1 cellular context compared by ENCODE assay signal in the genomic region with DNA sequence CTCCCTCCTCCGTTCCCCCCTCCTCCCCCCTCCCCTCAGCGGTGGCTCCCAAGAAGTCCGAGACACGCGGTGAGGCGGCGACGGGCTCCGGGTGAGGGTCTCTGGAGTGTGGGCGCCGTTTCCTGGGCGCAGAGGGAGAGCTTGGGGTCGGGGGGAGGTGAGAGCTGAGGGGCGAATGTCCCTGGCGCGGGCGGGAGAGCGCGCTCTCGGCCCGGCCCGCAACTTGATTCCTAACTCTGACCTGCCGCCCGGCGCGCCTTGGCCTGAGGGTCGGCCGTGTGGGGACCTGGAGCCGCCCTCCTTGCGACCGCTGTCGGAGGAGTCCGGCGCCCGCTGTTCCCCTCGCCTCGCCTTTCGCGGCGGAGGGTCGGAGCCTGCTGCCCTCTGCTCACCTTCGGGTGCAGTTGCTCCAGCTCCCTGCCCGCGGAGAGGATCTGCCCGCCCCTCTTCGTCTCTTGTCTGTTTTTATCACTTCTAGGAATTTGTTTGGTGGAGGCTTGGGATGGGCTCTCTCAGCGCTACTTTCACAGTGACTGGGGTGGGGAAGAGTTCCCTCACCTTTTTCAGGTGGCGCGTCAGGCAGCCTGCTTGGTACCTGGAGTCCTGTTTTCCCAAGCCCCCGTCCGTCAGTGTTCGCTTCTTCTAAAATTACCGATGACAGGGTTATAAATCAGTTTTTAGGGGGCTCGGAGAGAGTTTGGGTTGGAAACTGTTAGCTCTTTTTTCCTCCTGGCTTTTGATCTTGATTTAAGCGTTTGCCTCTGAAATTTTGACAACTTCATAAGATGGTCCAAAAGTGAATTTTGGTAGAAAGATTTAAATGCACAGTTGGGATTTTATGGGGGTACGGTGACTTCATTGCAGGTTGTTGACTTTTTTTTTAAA.
TF ChIP-seq lines count a peak whose summit lies in the region.

No MANE protein-coding gene starts in this region.

TF ChIP-seq in HEK293, 187 proteins besides CTCF, POLR2A, EP300 and RAD21 (continued from another document and continues in another):
- TF ChIP-seq, protein P1, sequence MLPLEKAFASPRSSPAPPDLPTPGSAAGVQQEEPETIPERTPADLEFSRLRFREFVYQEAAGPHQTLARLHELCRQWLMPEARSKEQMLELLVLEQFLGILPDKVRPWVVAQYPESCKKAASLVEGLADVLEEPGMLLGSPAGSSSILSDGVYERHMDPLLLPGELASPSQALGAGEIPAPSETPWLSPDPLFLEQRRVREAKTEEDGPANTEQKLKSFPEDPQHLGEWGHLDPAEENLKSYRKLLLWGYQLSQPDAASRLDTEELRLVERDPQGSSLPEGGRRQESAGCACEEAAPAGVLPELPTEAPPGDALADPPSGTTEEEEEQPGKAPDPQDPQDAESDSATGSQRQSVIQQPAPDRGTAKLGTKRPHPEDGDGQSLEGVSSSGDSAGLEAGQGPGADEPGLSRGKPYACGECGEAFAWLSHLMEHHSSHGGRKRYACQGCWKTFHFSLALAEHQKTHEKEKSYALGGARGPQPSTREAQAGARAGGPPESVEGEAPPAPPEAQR (tag by site-specific recombination; IDR thresholded peaks at IDR 0.05) = no peak
- TF ChIP-seq, protein P2, sequence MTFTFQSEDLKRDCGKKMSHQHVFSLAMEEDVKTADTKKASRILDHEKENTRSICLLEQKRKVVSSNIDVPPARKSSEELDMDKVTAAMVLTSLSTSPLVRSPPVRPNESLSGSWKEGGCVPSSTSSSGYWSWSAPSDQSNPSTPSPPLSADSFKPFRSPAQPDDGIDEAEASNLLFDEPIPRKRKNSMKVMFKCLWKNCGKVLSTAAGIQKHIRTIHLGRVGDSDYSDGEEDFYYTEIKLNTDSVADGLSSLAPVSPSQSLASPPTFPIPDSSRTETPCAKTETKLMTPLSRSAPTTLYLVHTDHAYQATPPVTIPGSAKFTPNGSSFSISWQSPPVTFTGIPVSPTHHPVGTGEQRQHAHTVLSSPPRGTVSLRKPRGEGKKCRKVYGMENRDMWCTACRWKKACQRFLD (tag by site-specific recombination; IDR thresholded peaks at IDR 0.05) = no peak
- TF ChIP-seq SP2 (tag by site-specific recombination; IDR thresholded peaks at IDR 0.05) (peak; percentile 6; the same call in 1 of the 2 replicates), ZNF596 (tag by site-specific recombination; IDR thresholded peaks at IDR 0.05) (no peak), TRIM28 (IDR thresholded peaks at IDR 0.05; ENCODE audit: borderline replicate concordance, low read length) (no peak), ZNF670 (tag by site-specific recombination; IDR thresholded peaks at IDR 0.05; ENCODE audit: low read depth) (no peak), ZNF623 (tag by site-specific recombination; IDR thresholded peaks at IDR 0.05) (no peak), GFI1B (tag by site-specific recombination; IDR thresholded peaks at IDR 0.05) (no peak), ZNF549 (tag by site-specific recombination; IDR thresholded peaks at IDR 0.05) (no peak), ZNF785 (tag by site-specific recombination; IDR thresholded peaks at IDR 0.05) (no peak), ZNF354C (tag by site-specific recombination; IDR thresholded peaks at IDR 0.05; ENCODE audit: borderline replicate concordance, low read depth) (no peak), ZNF768 (tag by site-specific recombination; IDR thresholded peaks at IDR 0.05) (no peak), ZNF843 (tag by site-specific recombination; IDR thresholded peaks at IDR 0.05) (no peak), ZNF629 (tag by site-specific recombination; IDR thresholded peaks at IDR 0.05) (no peak), SP7 (tag by site-specific recombination; IDR thresholded peaks at IDR 0.05) (no peak), OSR2 (tag by site-specific recombination; IDR thresholded peaks at IDR 0.05) (no peak), ZIC2 (tag by site-specific recombination; IDR thresholded peaks at IDR 0.05) (no peak), ZNF404 (tag by site-specific recombination; IDR thresholded peaks at IDR 0.05) (no peak), ZNF175 (tag by site-specific recombination; IDR thresholded peaks at IDR 0.05) (no peak), ZNF24 (tag by site-specific recombination; IDR thresholded peaks at IDR 0.05) (no peak), ZNF621 (tag by site-specific recombination; IDR thresholded peaks at IDR 0.05) (no peak), ZNF558 (tag by site-specific recombination; IDR thresholded peaks at IDR 0.05) (no peak), ZNF473 (tag by site-specific recombination; IDR thresholded peaks at IDR 0.05) (no peak), ZNF701 (tag by site-specific recombination; IDR thresholded peaks at IDR 0.05) (no peak), KLF8 (tag by site-specific recombination; IDR thresholded peaks at IDR 0.05) (peak; percentile 28; the same call in 1 of the 2 replicates), ZNF426 (tag by site-specific recombination; IDR thresholded peaks at IDR 0.05) (no peak), ZSCAN23 (tag by site-specific recombination; IDR thresholded peaks at IDR 0.05) (no peak), ZNF654 (tag by site-specific recombination; IDR thresholded peaks at IDR 0.05; ENCODE audit: low read depth) (no peak), ZFHX2 (tag by site-specific recombination; conservative IDR thresholded peaks at IDR 0.05) (no peak), ZNF791 (tag by site-specific recombination; IDR thresholded peaks at IDR 0.05) (no peak), ZNF660 (tag by site-specific recombination; IDR thresholded peaks at IDR 0.05) (no peak), ZNF792 (tag by site-specific recombination; IDR thresholded peaks at IDR 0.05) (no peak), ZNF610 (tag by site-specific recombination; IDR thresholded peaks at IDR 0.05; ENCODE audit: borderline replicate concordance) (no peak), TCF7L2 (IDR thresholded peaks at IDR 0.05; ENCODE audit: borderline replicate concordance, low read depth, low read length) (no peak), MEIS1 (CRISPR knock-in tag; IDR thresholded peaks at IDR 0.05; ENCODE audit: borderline replicate concordance) (no peak), ZNF266 (tag by site-specific recombination; IDR thresholded peaks at IDR 0.05; ENCODE audit: low read depth) (no peak), ZNF248 (tag by site-specific recombination; IDR thresholded peaks at IDR 0.05) (no peak), ZNF423 (tag by site-specific recombination; IDR thresholded peaks at IDR 0.05) (peak; percentile 71), ZFP69B (tag by site-specific recombination; IDR thresholded peaks at IDR 0.05) (no peak), KLF9 (tag by site-specific recombination; IDR thresholded peaks at IDR 0.05; ENCODE audit: low read depth) (no peak), ZNF777 (tag by site-specific recombination; IDR thresholded peaks at IDR 0.05; ENCODE audit: borderline replicate concordance) (no peak)
- TF ChIP-seq, protein P3, sequence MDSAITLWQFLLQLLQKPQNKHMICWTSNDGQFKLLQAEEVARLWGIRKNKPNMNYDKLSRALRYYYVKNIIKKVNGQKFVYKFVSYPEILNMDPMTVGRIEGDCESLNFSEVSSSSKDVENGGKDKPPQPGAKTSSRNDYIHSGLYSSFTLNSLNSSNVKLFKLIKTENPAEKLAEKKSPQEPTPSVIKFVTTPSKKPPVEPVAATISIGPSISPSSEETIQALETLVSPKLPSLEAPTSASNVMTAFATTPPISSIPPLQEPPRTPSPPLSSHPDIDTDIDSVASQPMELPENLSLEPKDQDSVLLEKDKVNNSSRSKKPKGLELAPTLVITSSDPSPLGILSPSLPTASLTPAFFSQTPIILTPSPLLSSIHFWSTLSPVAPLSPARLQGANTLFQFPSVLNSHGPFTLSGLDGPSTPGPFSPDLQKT (IDR thresholded peaks at IDR 0.05; ENCODE audit: borderline replicate concordance, low read depth, low read length) = no peak
- TF ChIP-seq, protein P4, sequence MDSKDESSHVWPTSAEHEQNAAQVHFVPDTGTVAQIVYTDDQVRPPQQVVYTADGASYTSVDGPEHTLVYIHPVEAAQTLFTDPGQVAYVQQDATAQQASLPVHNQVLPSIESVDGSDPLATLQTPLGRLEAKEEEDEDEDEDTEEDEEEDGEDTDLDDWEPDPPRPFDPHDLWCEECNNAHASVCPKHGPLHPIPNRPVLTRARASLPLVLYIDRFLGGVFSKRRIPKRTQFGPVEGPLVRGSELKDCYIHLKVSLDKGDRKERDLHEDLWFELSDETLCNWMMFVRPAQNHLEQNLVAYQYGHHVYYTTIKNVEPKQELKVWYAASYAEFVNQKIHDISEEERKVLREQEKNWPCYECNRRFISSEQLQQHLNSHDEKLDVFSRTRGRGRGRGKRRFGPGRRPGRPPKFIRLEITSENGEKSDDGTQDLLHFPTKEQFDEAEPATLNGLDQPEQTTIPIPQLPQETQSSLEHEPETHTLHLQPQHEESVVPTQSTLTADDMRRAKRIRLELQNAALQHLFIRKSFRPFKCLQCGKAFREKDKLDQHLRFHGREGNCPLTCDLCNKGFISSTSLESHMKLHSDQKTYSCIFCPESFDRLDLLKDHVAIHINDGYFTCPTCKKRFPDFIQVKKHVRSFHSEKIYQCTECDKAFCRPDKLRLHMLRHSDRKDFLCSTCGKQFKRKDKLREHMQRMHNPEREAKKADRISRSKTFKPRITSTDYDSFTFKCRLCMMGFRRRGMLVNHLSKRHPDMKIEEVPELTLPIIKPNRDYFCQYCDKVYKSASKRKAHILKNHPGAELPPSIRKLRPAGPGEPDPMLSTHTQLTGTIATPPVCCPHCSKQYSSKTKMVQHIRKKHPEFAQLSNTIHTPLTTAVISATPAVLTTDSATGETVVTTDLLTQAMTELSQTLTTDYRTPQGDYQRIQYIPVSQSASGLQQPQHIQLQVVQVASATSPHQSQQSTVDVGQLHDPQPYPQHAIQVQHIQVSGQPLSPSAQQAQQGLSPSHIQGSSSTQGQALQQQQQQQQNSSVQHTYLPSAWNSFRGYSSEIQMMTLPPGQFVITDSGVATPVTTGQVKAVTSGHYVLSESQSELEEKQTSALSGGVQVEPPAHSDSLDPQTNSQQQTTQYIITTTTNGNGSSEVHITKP (tag by site-specific recombination; IDR thresholded peaks at IDR 0.05) = no peak
- TF ChIP-seq, protein P5, sequence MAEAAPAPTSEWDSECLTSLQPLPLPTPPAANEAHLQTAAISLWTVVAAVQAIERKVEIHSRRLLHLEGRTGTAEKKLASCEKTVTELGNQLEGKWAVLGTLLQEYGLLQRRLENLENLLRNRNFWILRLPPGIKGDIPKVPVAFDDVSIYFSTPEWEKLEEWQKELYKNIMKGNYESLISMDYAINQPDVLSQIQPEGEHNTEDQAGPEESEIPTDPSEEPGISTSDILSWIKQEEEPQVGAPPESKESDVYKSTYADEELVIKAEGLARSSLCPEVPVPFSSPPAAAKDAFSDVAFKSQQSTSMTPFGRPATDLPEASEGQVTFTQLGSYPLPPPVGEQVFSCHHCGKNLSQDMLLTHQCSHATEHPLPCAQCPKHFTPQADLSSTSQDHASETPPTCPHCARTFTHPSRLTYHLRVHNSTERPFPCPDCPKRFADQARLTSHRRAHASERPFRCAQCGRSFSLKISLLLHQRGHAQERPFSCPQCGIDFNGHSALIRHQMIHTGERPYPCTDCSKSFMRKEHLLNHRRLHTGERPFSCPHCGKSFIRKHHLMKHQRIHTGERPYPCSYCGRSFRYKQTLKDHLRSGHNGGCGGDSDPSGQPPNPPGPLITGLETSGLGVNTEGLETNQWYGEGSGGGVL (tag by site-specific recombination; IDR thresholded peaks at IDR 0.05) = peak; percentile 84
- TF ChIP-seq, protein P6, sequence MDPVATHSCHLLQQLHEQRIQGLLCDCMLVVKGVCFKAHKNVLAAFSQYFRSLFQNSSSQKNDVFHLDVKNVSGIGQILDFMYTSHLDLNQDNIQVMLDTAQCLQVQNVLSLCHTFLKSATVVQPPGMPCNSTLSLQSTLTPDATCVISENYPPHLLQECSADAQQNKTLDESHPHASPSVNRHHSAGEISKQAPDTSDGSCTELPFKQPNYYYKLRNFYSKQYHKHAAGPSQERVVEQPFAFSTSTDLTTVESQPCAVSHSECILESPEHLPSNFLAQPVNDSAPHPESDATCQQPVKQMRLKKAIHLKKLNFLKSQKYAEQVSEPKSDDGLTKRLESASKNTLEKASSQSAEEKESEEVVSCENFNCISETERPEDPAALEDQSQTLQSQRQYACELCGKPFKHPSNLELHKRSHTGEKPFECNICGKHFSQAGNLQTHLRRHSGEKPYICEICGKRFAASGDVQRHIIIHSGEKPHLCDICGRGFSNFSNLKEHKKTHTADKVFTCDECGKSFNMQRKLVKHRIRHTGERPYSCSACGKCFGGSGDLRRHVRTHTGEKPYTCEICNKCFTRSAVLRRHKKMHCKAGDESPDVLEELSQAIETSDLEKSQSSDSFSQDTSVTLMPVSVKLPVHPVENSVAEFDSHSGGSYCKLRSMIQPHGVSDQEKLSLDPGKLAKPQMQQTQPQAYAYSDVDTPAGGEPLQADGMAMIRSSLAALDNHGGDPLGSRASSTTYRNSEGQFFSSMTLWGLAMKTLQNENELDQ (tag by site-specific recombination; IDR thresholded peaks at IDR 0.05; ENCODE audit: low read depth) = 0 out of 2 replicates have a peak, but pooled peaks have one; percentile 42
- TF ChIP-seq, protein P7, sequence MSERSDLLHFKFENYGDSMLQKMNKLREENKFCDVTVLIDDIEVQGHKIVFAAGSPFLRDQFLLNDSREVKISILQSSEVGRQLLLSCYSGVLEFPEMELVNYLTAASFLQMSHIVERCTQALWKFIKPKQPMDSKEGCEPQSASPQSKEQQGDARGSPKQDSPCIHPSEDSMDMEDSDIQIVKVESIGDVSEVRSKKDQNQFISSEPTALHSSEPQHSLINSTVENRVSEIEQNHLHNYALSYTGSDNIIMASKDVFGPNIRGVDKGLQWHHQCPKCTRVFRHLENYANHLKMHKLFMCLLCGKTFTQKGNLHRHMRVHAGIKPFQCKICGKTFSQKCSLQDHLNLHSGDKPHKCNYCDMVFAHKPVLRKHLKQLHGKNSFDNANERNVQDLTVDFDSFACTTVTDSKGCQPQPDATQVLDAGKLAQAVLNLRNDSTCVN (tag by site-specific recombination; optimal IDR thresholded peaks at IDR 0.05) = peak; percentile 91
- TF ChIP-seq, protein P8, sequence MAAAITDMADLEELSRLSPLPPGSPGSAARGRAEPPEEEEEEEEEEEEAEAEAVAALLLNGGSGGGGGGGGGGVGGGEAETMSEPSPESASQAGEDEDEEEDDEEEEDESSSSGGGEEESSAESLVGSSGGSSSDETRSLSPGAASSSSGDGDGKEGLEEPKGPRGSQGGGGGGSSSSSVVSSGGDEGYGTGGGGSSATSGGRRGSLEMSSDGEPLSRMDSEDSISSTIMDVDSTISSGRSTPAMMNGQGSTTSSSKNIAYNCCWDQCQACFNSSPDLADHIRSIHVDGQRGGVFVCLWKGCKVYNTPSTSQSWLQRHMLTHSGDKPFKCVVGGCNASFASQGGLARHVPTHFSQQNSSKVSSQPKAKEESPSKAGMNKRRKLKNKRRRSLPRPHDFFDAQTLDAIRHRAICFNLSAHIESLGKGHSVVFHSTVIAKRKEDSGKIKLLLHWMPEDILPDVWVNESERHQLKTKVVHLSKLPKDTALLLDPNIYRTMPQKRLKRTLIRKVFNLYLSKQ (tag by site-specific recombination; IDR thresholded peaks at IDR 0.05; ENCODE audit: borderline replicate concordance) = no peak
- TF ChIP-seq, protein P9, sequence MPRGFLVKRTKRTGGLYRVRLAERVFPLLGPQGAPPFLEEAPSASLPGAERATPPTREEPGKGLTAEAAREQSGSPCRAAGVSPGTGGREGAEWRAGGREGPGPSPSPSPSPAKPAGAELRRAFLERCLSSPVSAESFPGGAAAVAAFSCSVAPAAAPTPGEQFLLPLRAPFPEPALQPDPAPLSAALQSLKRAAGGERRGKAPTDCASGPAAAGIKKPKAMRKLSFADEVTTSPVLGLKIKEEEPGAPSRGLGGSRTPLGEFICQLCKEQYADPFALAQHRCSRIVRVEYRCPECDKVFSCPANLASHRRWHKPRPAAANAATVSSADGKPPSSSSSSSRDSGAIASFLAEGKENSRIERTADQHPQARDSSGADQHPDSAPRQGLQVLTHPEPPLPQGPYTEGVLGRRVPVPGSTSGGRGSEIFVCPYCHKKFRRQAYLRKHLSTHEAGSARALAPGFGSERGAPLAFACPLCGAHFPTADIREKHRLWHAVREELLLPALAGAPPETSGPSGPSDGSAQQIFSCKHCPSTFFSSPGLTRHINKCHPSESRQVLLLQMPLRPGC (tag by site-specific recombination; IDR thresholded peaks at IDR 0.05) = no peak
